In genomic region chr7:16070806-16071205, GRCh38 we compare ENCODE assay signal across 17 cellular contexts.
"Had no signal": no experiment of that assay in that cellular context is flagged by ENCODE, and none has a peak within 500 bp of the region (broad histone marks: within the 10 kb centered on the region; RNA-seq: fewer than 3 reads in every experiment).

No MANE protein-coding gene starts in this region.

- H3K9me3 ChIP-seq: esophagus squamous epithelium, left lung, lower lobe of right lung, pancreas, thyroid gland, vagina had no signal

- DNase-seq: cerebellar nuclear complex; cortex of kidney; effector memory CD8-positive, alpha-beta T cell; esophagus squamous epithelium; kidney; left lung; lower lobe of right lung; natural killer cell; stimulated activated CD4-positive, alpha-beta T cell treated with anti-CD3 and anti-CD28 coated beads, Interleukin-12 subunit alpha, Interleukin-12 subunit beta, amount 100 ng/mL, for 4 hours; stimulated activated CD4-positive, alpha-beta T cell treated with anti-CD3 and anti-CD28 coated beads, Interleukin-1b, Interleukin-23, amount 100 ng/mL, for 48 hours; stimulated activated CD4-positive, alpha-beta T cell treated with anti-CD3 and anti-CD28 coated beads, Interleukin-4, amount 100 ng/mL, for 1 hour; stimulated activated CD8-positive, alpha-beta memory T cell treated with anti-CD3 and anti-CD28 coated beads, Interleukin-4, amount 100 ng/mL, for 48 hours; stimulated activated naive CD8-positive, alpha-beta T cell treated with anti-CD3 and anti-CD28 coated beads, Interleukin-15, amount 100 ng/mL, for 72 hours; thyroid gland had no signal

- H3K4me3 ChIP-seq: esophagus squamous epithelium, hepatocyte, left lung, lower lobe of right lung, pancreas, thyroid gland, vagina had no signal

- H3K79me2 ChIP-seq: hepatocyte had no signal

- H3K4me2 ChIP-seq: hepatocyte had no signal

- ATAC-seq: stimulated activated naive CD8-positive, alpha-beta T cell treated with anti-CD3 and anti-CD28 coated beads, Interleukin-15, amount 100 ng/mL, for 72 hours had no signal

- H3K36me3 ChIP-seq: esophagus squamous epithelium, left lung, lower lobe of right lung, pancreas, thyroid gland, vagina had no signal

- H2AFZ ChIP-seq: hepatocyte had no signal

- H3K27ac ChIP-seq: esophagus squamous epithelium, hepatocyte, left lung, lower lobe of right lung, pancreas, thyroid gland, vagina had no signal

- H3K27me3 ChIP-seq: esophagus squamous epithelium, hepatocyte, left lung, pancreas, thyroid gland, vagina had no signal
